Comparison of ENCODE assay signal across 20 cellular contexts in the genomic region with DNA sequence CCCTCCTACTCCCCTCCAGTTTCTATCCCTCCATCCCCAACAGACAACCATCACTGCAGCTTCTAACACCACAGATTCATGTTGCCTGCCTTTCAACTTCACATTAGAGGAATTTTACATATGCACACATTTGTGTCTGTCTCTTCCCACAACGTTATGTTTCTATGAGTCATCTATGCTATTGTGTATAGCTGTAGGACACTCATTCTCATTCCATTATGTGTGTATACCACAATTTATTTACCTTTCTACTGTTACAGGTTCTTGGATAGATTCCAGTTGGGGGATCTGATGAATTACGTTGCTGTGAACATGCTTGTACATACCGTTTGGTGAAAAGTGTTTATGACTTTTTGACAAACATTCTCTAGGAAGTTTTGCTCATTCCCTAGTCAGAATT. TPM values are rescaled to one million over a fixed set of nuclear protein-coding genes. Genes with fewer than 3 reads are reported as not detected.
DNase-seq lines count a peak whose midpoint lies in the region; ATAC-seq and TF ChIP-seq lines count a peak whose summit lies in the region.
"Had no signal": no experiment of that assay in that cellular context is flagged by ENCODE, and none has a peak within 500 bp of the region (broad histone marks: within the 10 kb centered on the region; RNA-seq: fewer than 3 reads in every experiment).

No MANE protein-coding gene starts in this region.

- no peak for TF ChIP-seq CTCF in AG10803 (conservative IDR thresholded peaks at IDR 0.05; ENCODE audit: low read length)
- no peak for TF ChIP-seq CTCF in HFF-Myc (IDR thresholded peaks at IDR 0.05; ENCODE audit: low read depth, low read length, missing control alignments)
- TF ChIP-seq CTCF in fibroblast of the aortic adventitia (IDR thresholded peaks at IDR 0.05; ENCODE audit: insufficient read depth, low read length) = no peak

- H3K4me3 ChIP-seq in AG10803 (ENCODE audit: low read length) = no peak overlapping the region
- H3K4me3 ChIP-seq in HFF-Myc (replicated peaks; ENCODE audit: low read depth, low read length) = no peak overlapping the region
- H3K4me3 ChIP-seq in fibroblast of the aortic adventitia (ENCODE audit: low read depth, low read length) = no peak overlapping the region
- H3K4me3 ChIP-seq in MG63 = no peak overlapping the region
- no peak overlapping the region for H3K4me3 ChIP-seq in CD8-positive, alpha-beta memory T cell (ENCODE audit: low read length)
- H3K4me3 ChIP-seq: left ventricle myocardium inferior, sigmoid colon had no signal

- ATAC-seq in HG03354 (IDR thresholded peaks at IDR 0.05; ENCODE audit: poor library complexity, severe bottlenecking, unreplicated experiment) = no peak
- ATAC-seq: activated CD8-positive, alpha-beta T cell treated with anti-CD3 and anti-CD28 coated beads, Interleukin-2, amount 10 ng/mL, durations not matched to agents 7 days and 5 days; effector memory CD8-positive, alpha-beta T cell had no signal

- CTCF ChIA-PET in CD8-positive, alpha-beta memory T cell (lab: Charles Lee) = no interaction called here

- H3K9me3 ChIP-seq in MG63 = no peaks in the 10 kb centered on the region
- no peaks in the 10 kb centered on the region for H3K9me3 ChIP-seq in CD8-positive, alpha-beta memory T cell (ENCODE audit: low read length)
- H3K9me3 ChIP-seq: left ventricle myocardium inferior, sigmoid colon had no signal

- no peaks in the 10 kb centered on the region for H3K27me3 ChIP-seq in MG63
- no peaks in the 10 kb centered on the region for H3K27me3 ChIP-seq in CD8-positive, alpha-beta memory T cell (ENCODE audit: insufficient read depth, low read length, poor library complexity, severe bottlenecking)
- H3K27me3 ChIP-seq: sigmoid colon had no signal

- H3K27ac Mint-ChIP-seq in CD8-positive, alpha-beta memory T cell = no peak overlapping the region
- H3K27ac Mint-ChIP-seq: activated CD8-positive, alpha-beta T cell treated with anti-CD3 and anti-CD28 coated beads, Interleukin-2, amount 10 ng/mL, durations not matched to agents 7 days and 5 days; activated naive CD8-positive, alpha-beta T cell treated with anti-CD3 and anti-CD28 coated beads, Interleukin-2, amount 10 ng/mL, durations not matched to agents 7 days and 5 days; CD4-positive, alpha-beta T cell; effector memory CD8-positive, alpha-beta T cell; IgD-negative memory B cell; T-helper 1 cell treated with Interleukin-12 subunit alpha and Interleukin-12 subunit beta and Interleukin-4 antibody, amounts not matched to agents 30 μg/mL and 1 μg/mL, for 36 hours had no signal

- H3K27ac ChIP-seq in substantia nigra (ENCODE audit: low read depth, low read length, poor library complexity, severe bottlenecking) = no peak overlapping the region
- no peak overlapping the region for H3K27ac ChIP-seq in CD8-positive, alpha-beta memory T cell (ENCODE audit: low read depth, low read length)
- H3K27ac ChIP-seq: left ventricle myocardium inferior, sigmoid colon had no signal

- no peak overlapping the region for H3K4me3 Mint-ChIP-seq in CD8-positive, alpha-beta memory T cell
- H3K4me3 Mint-ChIP-seq: activated CD8-positive, alpha-beta T cell treated with anti-CD3 and anti-CD28 coated beads, Interleukin-2, amount 10 ng/mL, durations not matched to agents 7 days and 5 days; activated naive CD8-positive, alpha-beta T cell treated with anti-CD3 and anti-CD28 coated beads, Interleukin-2, amount 10 ng/mL, durations not matched to agents 7 days and 5 days; CD4-positive, alpha-beta T cell; central memory CD8-positive, alpha-beta T cell; effector memory CD8-positive, alpha-beta T cell; IgD-negative memory B cell; T-helper 1 cell treated with Interleukin-12 subunit alpha and Interleukin-12 subunit beta and Interleukin-4 antibody, amounts not matched to agents 30 μg/mL and 1 μg/mL, for 36 hours had no signal

- POLR2A ChIA-PET in CD8-positive, alpha-beta memory T cell (lab: Charles Lee) = no interaction called here

- H3K4me1 Mint-ChIP-seq in CD8-positive, alpha-beta memory T cell = peaks cover 0 to 3% (median 0%) of the 10 kb centered on the region in 3 donors
- H3K4me1 Mint-ChIP-seq: central memory CD8-positive, alpha-beta T cell; IgD-negative memory B cell had no signal

- H3K4me1 ChIP-seq in CD8-positive, alpha-beta memory T cell (ENCODE audit: insufficient read depth, low read length) = no peaks in the 10 kb centered on the region
- H3K4me1 ChIP-seq: left ventricle myocardium inferior, sigmoid colon had no signal

- peaks cover 4 to 26% of the 10 kb centered on the region in 2 donors for H3K27me3 Mint-ChIP-seq in CD8-positive, alpha-beta memory T cell

- H3K36me3 Mint-ChIP-seq in CD8-positive, alpha-beta memory T cell = peaks cover 0 to 1% (median 0%) of the 10 kb centered on the region in 3 donors
- H3K36me3 Mint-ChIP-seq: activated naive CD8-positive, alpha-beta T cell treated with anti-CD3 and anti-CD28 coated beads, Interleukin-2, amount 10 ng/mL, durations not matched to agents 7 days and 5 days; IgD-negative memory B cell had no signal

- no peaks in the 10 kb centered on the region for H3K9me3 Mint-ChIP-seq in CD8-positive, alpha-beta memory T cell
- H3K9me3 Mint-ChIP-seq: activated naive CD8-positive, alpha-beta T cell treated with anti-CD3 and anti-CD28 coated beads, Interleukin-2, amount 10 ng/mL, durations not matched to agents 7 days and 5 days; CD4-positive, alpha-beta T cell; central memory CD8-positive, alpha-beta T cell; effector memory CD8-positive, alpha-beta T cell; IgD-negative memory B cell; T-helper 1 cell treated with Interleukin-12 subunit alpha and Interleukin-12 subunit beta and Interleukin-4 antibody, amounts not matched to agents 30 μg/mL and 1 μg/mL, for 36 hours had no signal

- peak; percentile 40 for DNase-seq in AG10803 (ENCODE audit: low read depth)
- DNase-seq in HFF-Myc (ENCODE audit: extremely low read depth, low read depth) = peak; percentile 17
- peak; percentile 71 for DNase-seq in amniotic epithelial cell (ENCODE audit: low read depth)
- DNase-seq in fibroblast of the aortic adventitia (ENCODE audit: low read depth) = peak; percentile 16
- DNase-seq in substantia nigra (lab: John Stamatoyannopoulos, UW) = no peak
- DNase-seq in MG63 = no peak
- no peak for DNase-seq in CD8-positive, alpha-beta memory T cell
- DNase-seq: ACHN; activated CD8-positive, alpha-beta T cell treated with anti-CD3 and anti-CD28 coated beads, Interleukin-2, amount 10 ng/mL, durations not matched to agents 7 days and 5 days; activated naive CD8-positive, alpha-beta T cell treated with anti-CD3 and anti-CD28 coated beads, Interleukin-2, amount 10 ng/mL, durations not matched to agents 7 days and 5 days; CD4-positive, alpha-beta T cell; effector memory CD8-positive, alpha-beta T cell; left ventricle myocardium inferior; NCI-H2081; sigmoid colon; stimulated activated CD4-positive, alpha-beta T cell treated with anti-CD3 and anti-CD28 coated beads, Interleukin-2, amount 100 ng/mL, for 24 hours had no signal

- H3K36me3 ChIP-seq in MG63 = no peaks in the 10 kb centered on the region
- no peaks in the 10 kb centered on the region for H3K36me3 ChIP-seq in CD8-positive, alpha-beta memory T cell (ENCODE audit: insufficient read depth, low read length)
- H3K36me3 ChIP-seq: left ventricle myocardium inferior, sigmoid colon had no signal

RNA-seq across cellular contexts. Expression of a gene that starts 58.8 kb away (rescaled TPM):
- 0.45 and 0.49 TPM in 2 replicates for total RNA-seq in fibroblast of the aortic adventitia (ENCODE audit: low replicate concordance)
- not detected in 2 replicates for total RNA-seq in MG63 (2014; rRNA removed; shearing (Covaris generic); ENCODE audit: low replicate concordance)
- under 1 TPM; 0.15 to 0.35 TPM for total RNA-seq in CD8-positive, alpha-beta memory T cell
- not detected for polyA plus RNA-seq in CD8-positive, alpha-beta memory T cell
- total RNA-seq: CD4-positive, alpha-beta T cell had no signal
- polyA plus RNA-seq: IgD-negative memory B cell had no signal

Comparison
In these comparisons a context has a peak if more than half of its experiments do, and no peak if none do; other contexts are left out.
1. DNase-seq: peak in AG10803 (single experiment), HFF-Myc (single experiment), amniotic epithelial cell (single experiment) and fibroblast of the aortic adventitia (single experiment); none in substantia nigra (0 of 49), MG63 (single experiment) and CD8-positive, alpha-beta memory T cell (0 of 5).